ENCODE assay signal across 8 cellular contexts in genomic region chr6:158031191-158031444, GRCh38. TPM values are rescaled to one million over a fixed set of nuclear protein-coding genes. Genes with fewer than 3 reads are reported as not detected.
DNase-seq lines count a peak whose midpoint lies in the region; ATAC-seq and TF ChIP-seq lines count a peak whose summit lies in the region.

No MANE protein-coding gene starts in this region.

- H3K27ac ChIP-seq in right atrium auricular region (peak overlapping the region; percentile 68 to 70), uterus (peak overlapping the region; percentile 53 to 73)

- ATAC-seq in left cardiac atrium (no peak), HG03039 (IDR thresholded peaks at IDR 0.05; ENCODE audit: unreplicated experiment) (no peak)

- H3K4me1 ChIP-seq in right atrium auricular region (peaks cover 0 to 57% of the 10 kb centered on the region in 2 donors), adipocyte (ENCODE audit: control insufficient read depth, insufficient read depth, low read length) (peaks cover 43% of the 10 kb centered on the region), mucosa of stomach (ENCODE audit: control insufficient read depth, insufficient read depth, low read length) (peaks cover 69% of the 10 kb centered on the region), uterus (peaks cover 6 to 22% of the 10 kb centered on the region in 2 donors)

- DNase-seq in right atrium auricular region (ENCODE audit: low spot score), result no peak
- DNase-seq in left cardiac atrium, result no peak
- DNase-seq in adipocyte (ENCODE audit: low read depth), result no peak
- no peak for DNase-seq in uterus
- no peak for DNase-seq in putamen (ENCODE audit: low spot score)
- no peak for DNase-seq in AG08396 (ENCODE audit: low spot score)

- no peak for TF ChIP-seq POLR2A in uterus (IDR thresholded peaks at IDR 0.05)

- no peaks in the 10 kb centered on the region for H3K27me3 ChIP-seq in right atrium auricular region
- no peaks in the 10 kb centered on the region for H3K27me3 ChIP-seq in adipocyte (replicated peaks; ENCODE audit: control insufficient read depth, insufficient read depth, low read length)
- no peaks in the 10 kb centered on the region for H3K27me3 ChIP-seq in mucosa of stomach (ENCODE audit: control insufficient read depth, insufficient read depth, low read length)
- H3K27me3 ChIP-seq in uterus, result no peaks in the 10 kb centered on the region

- H3K9me3 ChIP-seq in right atrium auricular region, result no peaks in the 10 kb centered on the region
- no peaks in the 10 kb centered on the region for H3K9me3 ChIP-seq in adipocyte (ENCODE audit: control insufficient read depth, low read length)
- no peaks in the 10 kb centered on the region for H3K9me3 ChIP-seq in mucosa of stomach (ENCODE audit: control insufficient read depth, low read length)
- H3K9me3 ChIP-seq in uterus, result no peaks in the 10 kb centered on the region

- no peak overlapping the region for H3K4me3 ChIP-seq in right atrium auricular region
- no peak overlapping the region for H3K4me3 ChIP-seq in adipocyte (ENCODE audit: low read length)
- no peak overlapping the region for H3K4me3 ChIP-seq in mucosa of stomach (ENCODE audit: low read length)
- no peak overlapping the region for H3K4me3 ChIP-seq in uterus

- intact Hi-C loops in left cardiac atrium (cut with DNase I) (no loop called here), uterus (cut with DNase I; ENCODE audit: low total_unique reads) (no loop called here)

- H3K9ac ChIP-seq in adipocyte (ENCODE audit: low read length) (peak overlapping the region; percentile 60), mucosa of stomach (ENCODE audit: low read length) (peak overlapping the region; percentile 16)

- H3K36me3 ChIP-seq in right atrium auricular region (peaks cover 1% of the 10 kb centered on the region), adipocyte (ENCODE audit: control insufficient read depth, insufficient read depth, low read length, severe bottlenecking) (no peaks in the 10 kb centered on the region), mucosa of stomach (ENCODE audit: control insufficient read depth, insufficient read depth, low read length) (no peaks in the 10 kb centered on the region), uterus (no peaks in the 10 kb centered on the region)

- TF ChIP-seq CTCF in right atrium auricular region (IDR thresholded peaks at IDR 0.05), result no peak
- no peak for TF ChIP-seq CTCF in uterus (IDR thresholded peaks at IDR 0.05)

RNA-seq across cellular contexts. Expression of gene SYNJ2, which starts 49.5 kb away (rescaled TPM):
- total RNA-seq in right atrium auricular region (10 to 100 TPM; 10.1 to 20.0 TPM), left cardiac atrium (10 to 100 TPM; 10.2 to 23.4 TPM), uterus (10 to 100 TPM in 2 of 4 donors, 1 to 10 TPM in 2; 9.5 to 32.2 (median 13.5) TPM)
